In the genomic region with DNA sequence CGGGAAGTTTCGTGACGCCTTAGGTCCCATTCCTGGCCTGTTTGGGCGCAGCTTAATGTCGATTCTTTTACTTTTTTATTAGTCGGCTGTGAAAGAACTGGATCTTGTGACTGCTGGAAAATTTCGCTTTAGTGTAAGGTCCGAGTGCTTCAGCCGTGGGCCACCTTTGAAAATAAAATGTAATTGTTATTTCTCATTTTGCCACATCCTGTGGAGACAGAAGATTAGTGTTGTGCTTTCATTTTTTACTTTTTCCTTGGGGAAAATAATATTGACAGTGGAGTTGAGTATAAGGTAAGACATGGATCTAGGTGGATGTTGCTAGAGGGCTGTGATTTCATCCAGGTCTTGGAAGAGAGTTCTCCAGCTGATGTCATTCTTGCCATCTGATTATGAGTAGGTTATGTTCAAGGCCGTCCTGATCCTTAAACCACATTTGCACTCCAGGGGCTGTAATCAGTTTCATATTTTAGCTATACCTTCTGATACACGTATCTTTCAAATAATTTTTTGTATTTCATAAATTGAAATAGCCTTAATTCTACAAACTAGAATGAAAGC, we compare ENCODE assay signal across 1 cellular context.
TF ChIP-seq lines count a peak whose summit lies in the region.

No MANE protein-coding gene starts in this region.

TF ChIP-seq in neural cell, 6 proteins besides CTCF, POLR2A, EP300 and RAD21 (continued from another document):
- TF ChIP-seq EZH2 (IDR thresholded peaks at IDR 0.05; ENCODE audit: borderline replicate concordance, insufficient read depth, low read length, poor library complexity, severe bottlenecking): no peak
